In genomic region chr1:50968021-50968883, GRCh38 we compare ENCODE assay signal across 8 cellular contexts. TPM values are rescaled to one million over a fixed set of nuclear protein-coding genes. Genes with fewer than 3 reads are reported as not detected.
DNase-seq lines count a peak whose midpoint lies in the region; ATAC-seq and TF ChIP-seq lines count a peak whose summit lies in the region.

No MANE protein-coding gene starts in this region.

- no peaks in the 10 kb centered on the region for H3K36me3 ChIP-seq in right atrium auricular region
- no peaks in the 10 kb centered on the region for H3K36me3 ChIP-seq in vagina

- peak; percentile 68 for ATAC-seq in HG02798 (IDR thresholded peaks at IDR 0.05; ENCODE audit: poor library complexity, unreplicated experiment)

- peak; percentile 33 for TF ChIP-seq CTCF in GM12873 (IDR thresholded peaks at IDR 0.05; ENCODE audit: insufficient read depth, low read depth, low read length, missing control alignments)
- peak; percentile 0 to 47 for TF ChIP-seq CTCF in right atrium auricular region (IDR thresholded peaks at IDR 0.05)
- peak in 2 of 3 experiments; percentile 1 to 46 for TF ChIP-seq CTCF in vagina (IDR thresholded peaks at IDR 0.05)

- H3K27me3 ChIP-seq in right atrium auricular region (no peaks in the 10 kb centered on the region), vagina (no peaks in the 10 kb centered on the region)

- H3K4me1 ChIP-seq in right atrium auricular region, result peaks cover 0 to 15% of the 10 kb centered on the region in 2 donors
- peaks cover 14% of the 10 kb centered on the region for H3K4me1 ChIP-seq in vagina

- H3K9me3 ChIP-seq in right atrium auricular region, result no peaks in the 10 kb centered on the region
- no peaks in the 10 kb centered on the region for H3K9me3 ChIP-seq in vagina

- H3K27ac ChIP-seq in right atrium auricular region (peak overlapping the region; percentile 99 to 100), vagina (peak overlapping the region; percentile 97)

- intact Hi-C loops in vagina (cut with DNase I), result no loop called here

- peak in 1 of 2 donors; percentile 78 for TF ChIP-seq POLR2A in vagina (IDR thresholded peaks at IDR 0.05)

- H3K4me3 ChIP-seq in right atrium auricular region (peak overlapping the region; percentile 89 to 91), vagina (peak overlapping the region; percentile 57 to 74)

- DNase-seq in NCI-H1436 treated with DMSO at 0.1 percent for 48 hours (lab: John Stamatoyannopoulos, UW) (peak; percentile 60), T-helper 1 cell (peak; percentile 74 to 88 (median 79)), amygdala (lab: John Stamatoyannopoulos, UW) (peak in 54 of 56 donors; percentile 36 to 88 (median 76)), right atrium auricular region (ENCODE audit: low spot score) (peak; percentile 85), pulmonary artery endothelial cell (ENCODE audit: low read depth, low spot score) (peak; percentile 67), vagina (ENCODE audit: extremely low spot score in 2 of 2) (no peak)

RNA-seq across cellular contexts. Expression of gene CDKN2C, which starts 1.8 kb away (rescaled TPM):
- total RNA-seq in right atrium auricular region, result 10 to 100 TPM; 11.3 to 15.9 TPM
- 15.7 and 21.8 TPM in 2 replicates for total RNA-seq in pulmonary artery endothelial cell
- total RNA-seq in vagina, result 22.8 TPM

RNA-seq across cellular contexts. Expression of gene FAF1, which starts 8.2 kb away (rescaled TPM):
- total RNA-seq in right atrium auricular region (10 to 100 TPM; 36.1 to 68.8 TPM), pulmonary artery endothelial cell (30.6 and 41.6 TPM in 2 replicates), vagina (40.0 TPM)

Comparison
In these comparisons a context has a peak if more than half of its experiments do, and no peak if none do; other contexts are left out.
1. DNase-seq: peak in NCI-H1436 treated with DMSO at 0.1 percent for 48 hours (single experiment), T-helper 1 cell (5 of 5), amygdala (54 of 56), right atrium auricular region (single experiment) and pulmonary artery endothelial cell (single experiment); none in vagina (0 of 2).
2. Peak in every context shown above with its lines, with median percentiles within 50 percentile points of each other: CTCF ChIP-seq.